9 cellular contexts compared by ENCODE assay signal in the genomic region with DNA sequence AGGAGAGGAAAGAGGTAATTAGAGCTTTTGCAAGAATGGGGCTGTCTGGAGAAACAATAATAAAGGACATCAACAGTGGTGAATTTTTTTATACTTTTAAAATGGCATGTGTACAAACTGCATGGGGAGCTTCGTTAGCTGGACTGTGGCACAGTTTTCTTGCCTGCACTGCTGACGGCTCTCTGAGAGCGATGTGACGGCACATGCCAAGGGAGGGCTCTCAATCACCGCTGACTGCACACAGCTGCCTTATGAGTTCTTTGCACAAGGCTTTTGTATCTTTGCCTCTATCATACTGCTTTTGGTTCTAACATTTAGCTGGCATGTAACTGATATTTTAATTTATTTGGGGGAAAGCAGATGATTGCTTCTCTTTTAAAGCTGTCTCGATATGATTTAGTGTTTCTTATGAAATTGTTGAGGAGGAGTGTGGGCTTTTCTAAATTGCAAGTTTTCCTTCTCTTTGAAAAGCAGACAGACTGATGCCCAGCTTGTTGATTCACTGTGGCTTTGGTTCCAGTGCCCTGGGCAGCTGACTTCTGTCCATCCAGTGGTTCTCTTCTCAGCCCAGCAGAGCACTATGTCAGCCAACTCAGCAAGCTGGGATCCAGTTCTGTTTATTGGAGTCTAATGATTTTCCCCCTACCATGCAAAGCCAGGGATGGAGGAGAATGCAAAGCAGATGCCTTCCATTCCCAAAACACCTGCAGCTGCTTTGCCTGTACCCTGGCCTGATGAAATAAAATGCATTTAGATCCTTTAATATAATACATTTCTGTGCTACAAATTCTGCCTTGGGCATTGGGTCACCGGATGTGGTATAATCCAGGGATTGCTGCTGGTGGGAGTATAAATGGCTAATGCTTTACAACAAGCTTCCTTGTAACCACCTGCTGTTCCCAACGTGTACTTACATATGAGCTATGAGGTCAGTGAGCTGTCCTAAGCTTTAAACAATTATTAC.
A peak's percentile ranks its signal among the peaks of the same experiment; 100 is the strongest.
DNase-seq lines count a peak whose midpoint lies in the region; ATAC-seq and FAIRE-seq lines count a peak whose summit lies in the region.
"Had no signal": no experiment of that assay in that cellular context is flagged by ENCODE, and none has a peak within 500 bp of the region (broad histone marks: within the 10 kb centered on the region; RNA-seq: fewer than 3 reads in every experiment).

No MANE protein-coding gene starts in this region.

- H3K4me3 Mint-ChIP-seq in activated T-cell treated with anti-CD3 and anti-CD28 coated beads, Interleukin-2, amount 50 U/mL, for 24 hours = no peak overlapping the region
- no peak overlapping the region for H3K4me3 Mint-ChIP-seq in activated T-cell treated with anti-CD3 and anti-CD28 coated beads, Interleukin-2, amount 50 U/mL, for 4 hours
- H3K4me3 Mint-ChIP-seq in stimulated activated naive B cell treated with anti-CD40 and anti-IgM and Interleukin-4, amounts not matched to agents 10 μg/mL and 1 μg/mL and 100 μg/mL, for 72 hours = no peak overlapping the region

- no peaks in the 10 kb centered on the region for H3K9me3 Mint-ChIP-seq in activated T-cell treated with anti-CD3 and anti-CD28 coated beads, Interleukin-2, amount 50 U/mL, for 24 hours
- H3K9me3 Mint-ChIP-seq in activated T-cell treated with anti-CD3 and anti-CD28 coated beads, Interleukin-2, amount 50 U/mL, for 4 hours = no peaks in the 10 kb centered on the region
- H3K9me3 Mint-ChIP-seq in stimulated activated naive B cell treated with anti-CD40 and anti-IgM and Interleukin-4, amounts not matched to agents 10 μg/mL and 1 μg/mL and 100 μg/mL, for 72 hours = no peaks in the 10 kb centered on the region

- intact Hi-C loops in sciatic nerve (cut with DNase I) = no loop called here

- no peak for ATAC-seq in activated T-cell treated with anti-CD3 and anti-CD28 coated beads, Interleukin-2, amount 50 U/mL, for 4 hours
- peak; percentile 50 for ATAC-seq in sciatic nerve
- no peak for ATAC-seq in stimulated activated naive B cell treated with anti-CD40 and anti-IgM and Interleukin-4, amounts not matched to agents 10 μg/mL and 1 μg/mL and 100 μg/mL, for 72 hours (replicated peaks)

- H3K27ac Mint-ChIP-seq in activated T-cell treated with anti-CD3 and anti-CD28 coated beads, Interleukin-2, amount 50 U/mL, for 24 hours = peak overlapping the region; percentile 3
- H3K27ac Mint-ChIP-seq in stimulated activated naive B cell treated with anti-CD40 and anti-IgM and Interleukin-4, amounts not matched to agents 10 μg/mL and 1 μg/mL and 100 μg/mL, for 72 hours = no peak overlapping the region

- DNase-seq in activated T-cell treated with anti-CD3 and anti-CD28 coated beads, Interleukin-2, amount 50 U/mL, for 24 hours = no peak
- DNase-seq in activated T-cell treated with anti-CD3 and anti-CD28 coated beads, Interleukin-2, amount 50 U/mL, for 4 hours = no peak
- DNase-seq in RCC 7860 (ENCODE audit: low spot score) (peak; percentile 24), hippocampal formation (lab: John Stamatoyannopoulos, UW) (peak; percentile 44 to 51), sciatic nerve (ENCODE audit: low spot score) (no peak), HuH-7 (ENCODE audit: low spot score) (no peak), hepatic stellate cell (ENCODE audit: low spot score) (no peak)
- DNase-seq in stimulated activated naive B cell treated with anti-CD40 and anti-IgM and Interleukin-4, amounts not matched to agents 10 μg/mL and 1 μg/mL and 100 μg/mL, for 72 hours = no peak
- DNase-seq: DMS 273 treated with DMSO at 0.1 percent for 48 hours had no signal

- H3K36me3 Mint-ChIP-seq in activated T-cell treated with anti-CD3 and anti-CD28 coated beads, Interleukin-2, amount 50 U/mL, for 24 hours (ENCODE audit: low read depth) = peaks cover 31% of the 10 kb centered on the region
- H3K36me3 Mint-ChIP-seq in activated T-cell treated with anti-CD3 and anti-CD28 coated beads, Interleukin-2, amount 50 U/mL, for 4 hours (ENCODE audit: insufficient read depth) = peaks cover 24% of the 10 kb centered on the region
- peaks cover 25 to 33% of the 10 kb centered on the region in 2 donors for H3K36me3 Mint-ChIP-seq in stimulated activated naive B cell treated with anti-CD40 and anti-IgM and Interleukin-4, amounts not matched to agents 10 μg/mL and 1 μg/mL and 100 μg/mL, for 72 hours

- peaks cover 4% of the 10 kb centered on the region for H3K4me1 Mint-ChIP-seq in activated T-cell treated with anti-CD3 and anti-CD28 coated beads, Interleukin-2, amount 50 U/mL, for 24 hours (ENCODE audit: low read depth)
- peaks cover 22% of the 10 kb centered on the region for H3K4me1 Mint-ChIP-seq in activated T-cell treated with anti-CD3 and anti-CD28 coated beads, Interleukin-2, amount 50 U/mL, for 4 hours (ENCODE audit: low read depth)
- H3K4me1 Mint-ChIP-seq in stimulated activated naive B cell treated with anti-CD40 and anti-IgM and Interleukin-4, amounts not matched to agents 10 μg/mL and 1 μg/mL and 100 μg/mL, for 72 hours = peaks cover 10 to 12% of the 10 kb centered on the region in 2 donors

- no peaks in the 10 kb centered on the region for H3K27me3 Mint-ChIP-seq in activated T-cell treated with anti-CD3 and anti-CD28 coated beads, Interleukin-2, amount 50 U/mL, for 24 hours
- H3K27me3 Mint-ChIP-seq in activated T-cell treated with anti-CD3 and anti-CD28 coated beads, Interleukin-2, amount 50 U/mL, for 4 hours (ENCODE audit: low read depth) = no peaks in the 10 kb centered on the region
- H3K27me3 Mint-ChIP-seq in stimulated activated naive B cell treated with anti-CD40 and anti-IgM and Interleukin-4, amounts not matched to agents 10 μg/mL and 1 μg/mL and 100 μg/mL, for 72 hours = no peaks in the 10 kb centered on the region

- FAIRE-seq in RCC 7860 (lab: Jason Lieb, UNC) = no peak

Comparison
In these comparisons a context has a peak if more than half of its experiments do, and no peak if none do; other contexts are left out.
1. DNase-seq: peak in RCC 7860 (single experiment) and hippocampal formation (2 of 2); none in activated T-cell treated with anti-CD3 and anti-CD28 coated beads, Interleukin-2, amount 50 U/mL, for 24 hours (single experiment), activated T-cell treated with anti-CD3 and anti-CD28 coated beads, Interleukin-2, amount 50 U/mL, for 4 hours (single experiment), sciatic nerve (single experiment), HuH-7 (single experiment), hepatic stellate cell (single experiment) and stimulated activated naive B cell treated with anti-CD40 and anti-IgM and Interleukin-4, amounts not matched to agents 10 μg/mL and 1 μg/mL and 100 μg/mL, for 72 hours (single experiment).